In genomic region chr1:228139931-228140723, GRCh38 we compare ENCODE assay signal across 8 cellular contexts. TPM values are rescaled to one million over a fixed set of nuclear protein-coding genes. Genes with fewer than 3 reads are reported as not detected.
A peak's percentile ranks its signal among the peaks of the same experiment; 100 is the strongest.
DNase-seq lines count a peak whose midpoint lies in the region; ATAC-seq and TF ChIP-seq lines count a peak whose summit lies in the region.

A gene with protein sequence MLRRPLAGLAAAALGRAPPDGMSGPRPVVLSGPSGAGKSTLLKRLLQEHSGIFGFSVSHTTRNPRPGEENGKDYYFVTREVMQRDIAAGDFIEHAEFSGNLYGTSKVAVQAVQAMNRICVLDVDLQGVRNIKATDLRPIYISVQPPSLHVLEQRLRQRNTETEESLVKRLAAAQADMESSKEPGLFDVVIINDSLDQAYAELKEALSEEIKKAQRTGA (plus strand): TSS chr1:228140279. CDS start chr1:228140303, 24 bp downstream.

- ATAC-seq in GM21526 (IDR thresholded peaks at IDR 0.05; ENCODE audit: low FRiP score, unreplicated experiment) = peak; percentile 92

- no peak for TF ChIP-seq CTCF in OCI-LY3 (IDR thresholded peaks at IDR 0.05; ENCODE audit: low read depth, low read length)
- no peak for TF ChIP-seq CTCF in endothelial cell (IDR thresholded peaks at IDR 0.05; ENCODE audit: unreplicated experiment)
- no peak for TF ChIP-seq CTCF in mesothelial cell of epicardium (IDR thresholded peaks at IDR 0.05; ENCODE audit: unreplicated experiment)

- peak within 1 kb of the TSS; percentile 82 for H3K9ac ChIP-seq in OCI-LY3 (ENCODE audit: low read length)

- peaks cover 8% of the 10 kb centered on the region for H3K36me3 Mint-ChIP-seq in endothelial cell (ENCODE audit: low read depth, unreplicated experiment)
- no peaks in the 10 kb centered on the region for H3K36me3 Mint-ChIP-seq in mesothelial cell of epicardium

- no peaks in the 10 kb centered on the region for H3K9me3 ChIP-seq in OCI-LY3 (ENCODE audit: insufficient read depth, low read length)

- peak within 1 kb of the TSS; percentile 94 for H3K27ac Mint-ChIP-seq in endothelial cell (ENCODE audit: unreplicated experiment)
- H3K27ac Mint-ChIP-seq in mesothelial cell of epicardium = peak within 1 kb of the TSS; percentile 98

- H3K4me1 Mint-ChIP-seq in endothelial cell (ENCODE audit: unreplicated experiment) (peaks cover 25% of the 10 kb centered on the region), mesothelial cell of epicardium (peaks cover 19% of the 10 kb centered on the region)

- H3K4me2 ChIP-seq in OCI-LY3 (ENCODE audit: low read length) = peak within 1 kb of the TSS; percentile 87

- H3K9me3 Mint-ChIP-seq in endothelial cell (ENCODE audit: unreplicated experiment) (no peaks in the 10 kb centered on the region), mesothelial cell of epicardium (no peaks in the 10 kb centered on the region)

- H3K4me3 ChIP-seq in OCI-LY3 (ENCODE audit: low read length) = peak within 1 kb of the TSS; percentile 87

- H3K4me3 Mint-ChIP-seq in endothelial cell (ENCODE audit: unreplicated experiment) (peak within 1 kb of the TSS; percentile 94), mesothelial cell of epicardium (peak within 1 kb of the TSS; percentile 90)

- H3K36me3 ChIP-seq in OCI-LY3 (replicated peaks; ENCODE audit: low read depth, low read length) = peaks cover 6% of the 10 kb centered on the region

- peak within 1 kb of the TSS; percentile 73 for H3K27ac ChIP-seq in OCI-LY3 (ENCODE audit: low read length)

- H3K79me2 ChIP-seq in OCI-LY3 (ENCODE audit: low read length) = peaks cover 50% of the 10 kb centered on the region

- peaks cover 19% of the 10 kb centered on the region for H3K27me3 ChIP-seq in OCI-LY3 (ENCODE audit: low read depth, low read length)

- H3K27me3 Mint-ChIP-seq in endothelial cell (ENCODE audit: unreplicated experiment) (peaks cover 11% of the 10 kb centered on the region), mesothelial cell of epicardium (ENCODE audit: low read depth) (peaks cover 13% of the 10 kb centered on the region)

- H2AFZ ChIP-seq in OCI-LY3 (ENCODE audit: low read depth, low read length) = peak within 1 kb of the TSS; percentile 53; the same call in 1 of the 2 replicates

- H3K4me1 ChIP-seq in OCI-LY3 (ENCODE audit: low read length) = peaks cover 16% of the 10 kb centered on the region

- peaks cover 32% of the 10 kb centered on the region for H4K20me1 ChIP-seq in OCI-LY3 (ENCODE audit: insufficient read depth, low read length)

- peak; percentile 100 for DNase-seq in DMS 273 (lab: John Stamatoyannopoulos, UW; ENCODE audit: unreplicated experiment)
- DNase-seq in HuH-7.5 (ENCODE audit: low spot score) = peak; percentile 94
- DNase-seq in activated CD8-positive, alpha-beta memory T cell treated with anti-CD3 and anti-CD28 coated beads, Interleukin-2, amount 50 U/mL, for 48 hours = peak; percentile 100
- peak; percentile 99 for DNase-seq in endothelial cell (ENCODE audit: low spot score)
- DNase-seq in mesothelial cell of epicardium (ENCODE audit: low spot score in 2 of 2, unreplicated experiment in 2 of 2) = peak; percentile 99
- DNase-seq in stimulated activated CD8-positive, alpha-beta memory T cell treated with anti-CD3 and anti-CD28 coated beads, Interleukin-15, amount 100 ng/mL, for 48 hours (ENCODE audit: low read depth in 2 of 2) = peak; percentile 100

RNA-seq across cellular contexts. Expression of the gene that starts here (rescaled TPM):
- 280 TPM for total RNA-seq in endothelial cell (ENCODE audit: unreplicated experiment)
- 129 to 136 TPM (median 135 TPM) in 3 replicates for total RNA-seq in mesothelial cell of epicardium

Comparison
In these comparisons a context has a peak if more than half of its experiments do, and no peak if none do; other contexts are left out.
1. Peak in every context shown above with its lines: DNase-seq, ATAC-seq, H3K4me3 ChIP-seq and H3K27ac ChIP-seq.